10 cellular contexts compared by ENCODE assay signal in genomic region chr22:46829140-46829891, GRCh38.
A peak's percentile ranks its signal among the peaks of the same experiment; 100 is the strongest.
DNase-seq lines count a peak whose midpoint lies in the region; ATAC-seq, FAIRE-seq and TF ChIP-seq lines count a peak whose summit lies in the region.
"Had no signal": no experiment of that assay in that cellular context is flagged by ENCODE, and none has a peak within 500 bp of the region (broad histone marks: within the 10 kb centered on the region; RNA-seq: fewer than 3 reads in every experiment).

No MANE protein-coding gene starts in this region.

- H3K27me3 Mint-ChIP-seq in nephron progenitor cell (ENCODE audit: low read depth, poor library complexity): peaks cover 3% of the 10 kb centered on the region
- H3K27me3 Mint-ChIP-seq in CD4-positive, alpha-beta memory T cell: no peaks in the 10 kb centered on the region

- peak overlapping the region; percentile 19; the same call in 1 of the 2 replicates for H3K9ac ChIP-seq in IMR-90 (ENCODE audit: low read depth, low read length)

- no CpG with 5 or more reads among the region's 11 CpGs for WGBS in IMR-90 (ENCODE audit: extremely low coverage in 2 of 2, insufficient read length in 1 of 2), 2 experiments
- 65 to 74% methylated on average over 11 of the region's 11 CpGs for WGBS in body of pancreas, 2 donors

- ATAC-seq in IMR-90 (ENCODE audit: low read depth) (peak; percentile 82), body of pancreas (no peak), GM21423 (IDR thresholded peaks at IDR 0.05; ENCODE audit: unreplicated experiment) (no peak), GM18909 (IDR thresholded peaks at IDR 0.05; ENCODE audit: poor library complexity, unreplicated experiment) (no peak)

- H3K18ac ChIP-seq in IMR-90 (ENCODE audit: low read depth, low read length): peak overlapping the region; percentile 56

- H3K36me3 ChIP-seq in BJ (ENCODE audit: control insufficient read depth, insufficient read depth, low read length): peaks cover 1% of the 10 kb centered on the region; the same call in 1 of the 2 replicates
- H3K36me3 ChIP-seq in IMR-90 (ENCODE audit: control insufficient read depth, insufficient read depth, low read length): no peaks in the 10 kb centered on the region
- no peaks in the 10 kb centered on the region for H3K36me3 ChIP-seq in body of pancreas (replicated peaks in 1 of 2; ENCODE audit: insufficient read depth in 1 of 2, low read depth in 2 of 2)
- no peaks in the 10 kb centered on the region for H3K36me3 ChIP-seq in CD4-positive, alpha-beta memory T cell (ENCODE audit: insufficient read depth, low read length)

- H3K9me1 ChIP-seq in IMR-90 (ENCODE audit: insufficient read depth, low read length): peaks cover 35% of the 10 kb centered on the region

- peak overlapping the region; percentile 56 to 81 for H4K8ac ChIP-seq in IMR-90 (ENCODE audit: low read depth in 2 of 2, low read length in 2 of 2)

- H3K27ac Mint-ChIP-seq in nephron progenitor cell: peak overlapping the region; percentile 57
- peak overlapping the region in 2 of 7 donors; percentile 15 to 50 for H3K27ac Mint-ChIP-seq in CD4-positive, alpha-beta memory T cell
- H3K27ac Mint-ChIP-seq: activated T-helper 1 cell treated with anti-CD3 and anti-CD28 coated beads, Interleukin-12 subunit alpha, Interleukin-12 subunit beta, Interleukin-2, Interleukin-4 antibody, amounts not matched to agents 30 ng/mL and 10 ng/mL and 1 ng/mL, durations not matched to agents 14 hours and 24 hours and 36 hours had no signal

- in situ Hi-C loops in IMR-90 (cut with MboI; ENCODE audit: low sequenced_read_pairs): no loop called here

- H3K4me3 Mint-ChIP-seq in nephron progenitor cell: no peak overlapping the region
- H3K4me3 Mint-ChIP-seq in CD4-positive, alpha-beta memory T cell: no peak overlapping the region
- H3K4me3 Mint-ChIP-seq: activated T-helper 1 cell treated with anti-CD3 and anti-CD28 coated beads, Interleukin-12 subunit alpha, Interleukin-12 subunit beta, Interleukin-2, Interleukin-4 antibody, amounts not matched to agents 30 ng/mL and 10 ng/mL and 1 ng/mL, durations not matched to agents 14 hours and 24 hours and 36 hours had no signal

- peaks cover 26% of the 10 kb centered on the region for H3K4me1 ChIP-seq in IMR-90 (ENCODE audit: control insufficient read depth, insufficient read depth, low read length)
- peaks cover 18% of the 10 kb centered on the region for H3K4me1 ChIP-seq in body of pancreas
- H3K4me1 ChIP-seq in CD4-positive, alpha-beta memory T cell (ENCODE audit: insufficient read depth, low read length): no peaks in the 10 kb centered on the region

- intact Hi-C loops in IMR-90 (cut with micrococcal nuclease) (no loop called here), body of pancreas (cut with DNase I) (no loop called here)
- intact Hi-C loops in CD4-positive, alpha-beta memory T cell (cut with micrococcal nuclease): no loop called here

- peak; percentile 78 for FAIRE-seq in endometrium (lab: Jason Lieb, UNC)

- no peak overlapping the region for H3K4me3 ChIP-seq in BJ (ENCODE audit: low read depth, low read length)
- no peak overlapping the region for H3K4me3 ChIP-seq in IMR-90 (ENCODE audit: insufficient read depth, low read depth, low read length)
- H3K4me3 ChIP-seq in body of pancreas: no peak overlapping the region
- H3K4me3 ChIP-seq in CD4-positive, alpha-beta memory T cell (ENCODE audit: low read length in 2 of 2): no peak overlapping the region

- H3K4ac ChIP-seq in IMR-90 (ENCODE audit: low read depth, low read length): peak overlapping the region; percentile 93

- peak overlapping the region; percentile 67 for H3K23ac ChIP-seq in IMR-90 (ENCODE audit: low read depth, low read length)

- TF ChIP-seq CTCF in BJ (IDR thresholded peaks at IDR 0.05; ENCODE audit: insufficient read depth, low read depth, low read length): no peak
- TF ChIP-seq CTCF in IMR-90 (conservative IDR thresholded peaks at IDR 0.05; ENCODE audit: low read depth, low read length): no peak
- no peak for TF ChIP-seq CTCF in nephron progenitor cell (IDR thresholded peaks at IDR 0.05)
- no peak for TF ChIP-seq CTCF in body of pancreas (IDR thresholded peaks at IDR 0.05)

- peak overlapping the region; percentile 28; the same call in 1 of the 3 replicates for H2BK15ac ChIP-seq in IMR-90 (ENCODE audit: low read depth, low read length)

- peak overlapping the region; percentile 80 for H2BK120ac ChIP-seq in IMR-90 (ENCODE audit: low read depth, low read length)

- H2AK9ac ChIP-seq in IMR-90 (replicated peaks; ENCODE audit: low read depth, low read length, poor library complexity): no peak overlapping the region

- H3K27ac ChIP-seq in IMR-90 (ENCODE audit: insufficient read depth, low read length): peak overlapping the region; percentile 83
- no peak overlapping the region for H3K27ac ChIP-seq in body of pancreas
- H3K27ac ChIP-seq in CD4-positive, alpha-beta memory T cell (ENCODE audit: low read depth, low read length): no peak overlapping the region

- H3K4me1 Mint-ChIP-seq in nephron progenitor cell: peaks cover 34% of the 10 kb centered on the region
- peaks cover 19 to 42% (median 23%) of the 10 kb centered on the region in 4 donors for H3K4me1 Mint-ChIP-seq in CD4-positive, alpha-beta memory T cell

- peak overlapping the region; percentile 83; the same call in 1 of the 2 replicates for H2BK20ac ChIP-seq in IMR-90 (ENCODE audit: low read depth, low read length)

- H3K4me2 ChIP-seq in IMR-90 (ENCODE audit: low read depth, low read length): peak overlapping the region; percentile 43

- no peaks in the 10 kb centered on the region for H3K9me3 ChIP-seq in IMR-90 (ENCODE audit: control insufficient read depth, insufficient read depth, low read length)
- H3K9me3 ChIP-seq in body of pancreas: no peaks in the 10 kb centered on the region
- H3K9me3 ChIP-seq in CD4-positive, alpha-beta memory T cell (ENCODE audit: control insufficient read depth in 1 of 2, low read length in 2 of 2): peaks cover 0 to 3% of the 10 kb centered on the region in 2 donors

- POLR2A ChIA-PET in BJ (lab: Charles Lee): no interaction called here
- POLR2A ChIA-PET in IMR-90 (lab: Charles Lee; ENCODE audit: unreplicated experiment): no interaction called here
- POLR2A ChIA-PET in CD4-positive, alpha-beta memory T cell (lab: Charles Lee; ENCODE audit: partially characterized antibody): no interaction called here

- peak overlapping the region; percentile 82 for H4K91ac ChIP-seq in IMR-90 (ENCODE audit: insufficient read depth, low read depth, low read length)

- H3K56ac ChIP-seq in IMR-90 (ENCODE audit: extremely low read depth, insufficient read depth, low read length): peak overlapping the region; percentile 62

- no TSS peak for BruUV-seq in IMR-90 (replicated peaks; lab: Mats Ljungman, UMichigan)

- dilution Hi-C loops in IMR-90 (cut with HindIII; ENCODE audit: low sequenced_read_pairs, unreplicated experiment): no loop called here

- DNase-seq in BJ (ENCODE audit: low read depth): peak; percentile 91
- DNase-seq in IMR-90: peak; percentile 94
- DNase-seq in nephron progenitor cell: no peak
- DNase-seq in body of pancreas: no peak
- DNase-seq in CD4-positive, alpha-beta memory T cell: no peak
- DNase-seq: stimulated activated CD4-positive, alpha-beta T cell treated with anti-CD3 and anti-CD28 coated beads, Interleukin-4, amount 100 ng/mL, for 4 hours had no signal

- peaks cover 47 to 73% of the 10 kb centered on the region in 2 experiments for H3K79me1 ChIP-seq in IMR-90 (ENCODE audit: low read depth in 1 of 2, low read length in 2 of 2)

- H3K14ac ChIP-seq in IMR-90 (replicated peaks; ENCODE audit: low read depth, low read length): peak overlapping the region; percentile 85

- peaks cover 11% of the 10 kb centered on the region for H3K9me3 Mint-ChIP-seq in nephron progenitor cell
- peaks cover 0 to 5% (median 1%) of the 10 kb centered on the region in 8 donors for H3K9me3 Mint-ChIP-seq in CD4-positive, alpha-beta memory T cell

- H3K36me3 Mint-ChIP-seq in nephron progenitor cell (ENCODE audit: low read depth): peaks cover 68% of the 10 kb centered on the region
- H3K36me3 Mint-ChIP-seq in CD4-positive, alpha-beta memory T cell: peaks cover 56 to 57% of the 10 kb centered on the region in 2 donors

- no peak overlapping the region; the same call in 1 of the 2 replicates for H4K5ac ChIP-seq in IMR-90 (ENCODE audit: low read depth, low read length)

- CTCF ChIA-PET in BJ (lab: Yijun Ruan, JAX) (interaction anchor here (1.4 kb wide), 1 partner anchor 16 kb away, joined by 4 read pairs; no protein-coding TSS in a partner anchor), IMR-90 (lab: Yijun Ruan, JAX) (interaction anchor here (1.0 kb wide), 1 partner anchor 13 kb away, joined by 5 read pairs; no protein-coding TSS in a partner anchor)
- CTCF ChIA-PET in CD4-positive, alpha-beta memory T cell (lab: Charles Lee; ENCODE audit: partially characterized antibody): no interaction called here

- H2AFZ ChIP-seq in IMR-90 (replicated peaks; ENCODE audit: low read length, poor library complexity): peak overlapping the region; percentile 63

- TF ChIP-seq POLR2A in IMR-90 (IDR thresholded peaks at IDR 0.05; ENCODE audit: low read depth, low read length) (no peak), body of pancreas (IDR thresholded peaks at IDR 0.05) (no peak)

- no peak for TF ChIP-seq RAD21 in IMR-90 (IDR thresholded peaks at IDR 0.05; ENCODE audit: low read length)

- H4K20me1 ChIP-seq in IMR-90 (ENCODE audit: insufficient read depth, low read length): peaks cover 26% of the 10 kb centered on the region; the same call in 1 of the 2 replicates

- H3K27me3 ChIP-seq in BJ (ENCODE audit: control insufficient read depth, insufficient read depth, low read length) (no peaks in the 10 kb centered on the region), IMR-90 (ENCODE audit: control insufficient read depth, insufficient read depth, low read length) (no peaks in the 10 kb centered on the region), body of pancreas (no peaks in the 10 kb centered on the region)
- H3K27me3 ChIP-seq in CD4-positive, alpha-beta memory T cell (ENCODE audit: insufficient read depth, low read length): no peaks in the 10 kb centered on the region

- H2AK5ac ChIP-seq in IMR-90 (ENCODE audit: low read depth, low read length): peak overlapping the region; percentile 83

- H2BK5ac ChIP-seq in IMR-90 (ENCODE audit: low read depth, low read length, poor library complexity, severe bottlenecking): peak overlapping the region; percentile 75

TF ChIP-seq in IMR-90, 13 proteins besides CTCF, POLR2A, EP300 and RAD21:
- no peak for TF ChIP-seq CHD1 (IDR thresholded peaks at IDR 0.05; ENCODE audit: low read depth, low read length)
- peak; percentile 27; the same call in 1 of the 2 replicates for TF ChIP-seq CEBPB (IDR thresholded peaks at IDR 0.05; ENCODE audit: low read depth, low read length)
- TF ChIP-seq MAFK (IDR thresholded peaks at IDR 0.05; ENCODE audit: low read depth, low read length): peak; percentile 72
- peak; percentile 76 for TF ChIP-seq FOS (IDR thresholded peaks at IDR 0.05; ENCODE audit: low read depth, low read length)
TF ChIP-seq in IMR-90: peak in this region for 3.

Comparison
In these comparisons a context has a peak if more than half of its experiments do, and no peak if none do; other contexts are left out.
1. DNase-seq: peak in BJ (single experiment) and IMR-90 (single experiment); none in nephron progenitor cell (single experiment), body of pancreas (0 of 4) and CD4-positive, alpha-beta memory T cell (0 of 5).